8 cellular contexts compared by ENCODE assay signal in genomic region chr18:59899298-59900221, GRCh38. TPM values are rescaled to one million over a fixed set of nuclear protein-coding genes. Genes with fewer than 3 reads are reported as not detected.
DNase-seq lines count a peak whose midpoint lies in the region; ATAC-seq and TF ChIP-seq lines count a peak whose summit lies in the region.

TSS of gene PMAIP1 (plus strand) at chr18:59899996. CDS start at chr18:59900178, 182 bp downstream.

- H3K36me3 ChIP-seq in CD4-positive, CD25-positive, alpha-beta regulatory T cell (ENCODE audit: control insufficient read depth, insufficient read depth, low read length) = no peaks in the 10 kb centered on the region
- H3K36me3 ChIP-seq in lung (ENCODE audit: control insufficient read depth in 2 of 2, insufficient read depth in 2 of 2, low read length in 2 of 2) = no peaks in the 10 kb centered on the region

- peak within 1 kb of the TSS; percentile 98 to 99 (median 98) for H3K4me3 Mint-ChIP-seq in CD4-positive, CD25-positive, alpha-beta regulatory T cell

- H3K27ac ChIP-seq in CD4-positive, CD25-positive, alpha-beta regulatory T cell (ENCODE audit: insufficient read depth, low read length, poor library complexity, severe bottlenecking) = peak within 1 kb of the TSS; percentile 95
- peak within 1 kb of the TSS; percentile 67 to 95 for H3K27ac ChIP-seq in lung (ENCODE audit: low read depth in 1 of 2, low read length in 1 of 2)

- peak; percentile 84 for ATAC-seq in CD4-positive, CD25-positive, alpha-beta regulatory T cell (ENCODE audit: low read depth in 2 of 2)
- ATAC-seq in GM19455 (IDR thresholded peaks at IDR 0.05; ENCODE audit: unreplicated experiment) = peak; percentile 73
- ATAC-seq in lung (ENCODE audit: insufficient read depth, low FRiP score) = peak; percentile 95

- H3K9me3 Mint-ChIP-seq in CD4-positive, CD25-positive, alpha-beta regulatory T cell = peaks cover 0 to 2% (median 0%) of the 10 kb centered on the region in 7 donors

- H3K36me3 Mint-ChIP-seq in CD4-positive, CD25-positive, alpha-beta regulatory T cell = peaks cover 8% of the 10 kb centered on the region

- no peaks in the 10 kb centered on the region for H3K9me3 ChIP-seq in CD4-positive, CD25-positive, alpha-beta regulatory T cell (ENCODE audit: control insufficient read depth in 2 of 2, low read length in 2 of 2)
- H3K9me3 ChIP-seq in lung (ENCODE audit: control insufficient read depth in 2 of 2, insufficient read depth in 1 of 2, low read length in 1 of 2) = no peaks in the 10 kb centered on the region

- H3K4me3 ChIP-seq in CD4-positive, CD25-positive, alpha-beta regulatory T cell (ENCODE audit: low read depth, low read length) = peak within 1 kb of the TSS; percentile 100
- peak within 1 kb of the TSS; percentile 75 for H3K4me3 ChIP-seq in lung

- no peak for TF ChIP-seq CTCF in lung (IDR thresholded peaks at IDR 0.05; ENCODE audit: control extremely low read depth, extremely low read depth)

- H3K4me1 Mint-ChIP-seq in CD4-positive, CD25-positive, alpha-beta regulatory T cell = peaks cover 25 to 47% (median 34%) of the 10 kb centered on the region in 4 donors

- H3K27me3 ChIP-seq in CD4-positive, CD25-positive, alpha-beta regulatory T cell (ENCODE audit: control insufficient read depth, insufficient read depth, low read length) = no peaks in the 10 kb centered on the region
- H3K27me3 ChIP-seq in lung (ENCODE audit: control insufficient read depth, insufficient read depth) = no peaks in the 10 kb centered on the region

- WGBS in lung, 2 donors = 1% methylated on average over 60 to 73 of the region's 73 CpGs

- H3K4me1 ChIP-seq in CD4-positive, CD25-positive, alpha-beta regulatory T cell (ENCODE audit: control insufficient read depth, insufficient read depth, low read length, poor library complexity, severe bottlenecking) = peaks cover 42% of the 10 kb centered on the region
- peaks cover 0 to 4% of the 10 kb centered on the region in 2 donors for H3K4me1 ChIP-seq in lung (ENCODE audit: control insufficient read depth in 2 of 2, insufficient read depth in 2 of 2, low read length in 2 of 2)

- peak within 1 kb of the TSS; percentile 97 to 99 (median 98) for H3K27ac Mint-ChIP-seq in CD4-positive, CD25-positive, alpha-beta regulatory T cell

- H3K27me3 Mint-ChIP-seq in CD4-positive, CD25-positive, alpha-beta regulatory T cell = peaks cover 4% of the 10 kb centered on the region

- DNase-seq in CD4-positive, CD25-positive, alpha-beta regulatory T cell = peak; percentile 82 to 90 (median 83)
- DNase-seq in HK-2 (ENCODE audit: unreplicated experiment) (peak; percentile 90), NCI-H82 treated with DMSO at 0.1 percent for 48 hours (lab: John Stamatoyannopoulos, UW; ENCODE audit: unreplicated experiment) (peak; percentile 54), ecto neural progenitor cell (ENCODE audit: low spot score) (peak; percentile 94), lung (ENCODE audit: low spot score) (peak; percentile 89)
- peak; percentile 91 for DNase-seq in activated CD4-positive, alpha-beta T cell treated with anti-CD3 and anti-CD28 coated beads, Interleukin-2, amount 50 U/mL, for 48 hours
- peak; percentile 80 to 88 (median 85) for DNase-seq in stimulated activated CD4-positive, alpha-beta T cell treated with anti-CD3 and anti-CD28 coated beads, TNF-alpha, amount 100 ng/mL, for 48 hours (ENCODE audit: low read depth in 3 of 3)

RNA-seq across cellular contexts. Expression of gene PMAIP1, which starts in this region (rescaled TPM):
- 326 TPM for total RNA-seq in CD4-positive, CD25-positive, alpha-beta regulatory T cell
- 10 to 100 TPM; 23.3 to 84.5 (median 52.6) TPM for polyA plus RNA-seq in CD4-positive, CD25-positive, alpha-beta regulatory T cell
- 1 to 10 TPM; 2.4 to 5.1 TPM for total RNA-seq in lung
- 1 to 10 TPM; 4.4 to 9.4 TPM for polyA plus RNA-seq in lung

Comparison
In these comparisons a context has a peak if more than half of its experiments do, and no peak if none do; other contexts are left out.
1. Peak in every context shown above with its lines: DNase-seq, ATAC-seq, H3K4me3 ChIP-seq and H3K27ac ChIP-seq.
2. RNA of gene PMAIP1 (total RNA-seq): 326 TPM in CD4-positive, CD25-positive, alpha-beta regulatory T cell (single experiment); 2.4 to 5.1 TPM in lung; every median in the first group is over 10 times any median in the second.